ENCODE assay signal across 22 cellular contexts in the genomic region with DNA sequence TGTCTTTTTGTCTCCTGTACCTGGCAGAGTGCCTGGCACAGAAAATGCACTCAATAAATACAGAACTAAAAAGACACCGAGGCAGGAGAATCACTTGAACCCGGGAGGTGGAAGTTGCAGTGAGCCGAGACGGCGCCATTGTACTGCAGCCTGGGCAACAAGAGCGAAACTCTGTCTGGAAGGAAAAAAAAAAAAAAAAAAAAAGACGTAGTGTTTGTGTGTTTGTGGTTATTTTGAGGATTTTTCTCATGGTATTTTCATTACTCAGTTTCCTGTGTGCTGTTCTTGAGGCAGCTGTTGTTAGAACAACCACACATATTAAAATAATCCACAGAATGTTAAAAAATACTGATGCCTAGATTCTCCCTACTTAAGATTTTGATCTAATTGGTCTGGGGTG.
DNase-seq lines count a peak whose midpoint lies in the region; ATAC-seq and TF ChIP-seq lines count a peak whose summit lies in the region.
"Had no signal": no experiment of that assay in that cellular context is flagged by ENCODE, and none has a peak within 500 bp of the region (broad histone marks: within the 10 kb centered on the region; RNA-seq: fewer than 3 reads in every experiment).

No MANE protein-coding gene starts in this region.

- no peak for TF ChIP-seq POLR2A in IMR-90 (IDR thresholded peaks at IDR 0.05; ENCODE audit: low read depth, low read length)

- H2BK20ac ChIP-seq in IMR-90 (ENCODE audit: low read depth, low read length): no peak overlapping the region

- H2BK15ac ChIP-seq in IMR-90 (ENCODE audit: low read depth, low read length): no peak overlapping the region

- no peak overlapping the region for H3K9ac ChIP-seq in IMR-90 (ENCODE audit: low read depth, low read length)

- no peak overlapping the region for H2AFZ ChIP-seq in IMR-90 (replicated peaks; ENCODE audit: low read length, poor library complexity)
- H2AFZ ChIP-seq: PC-9 had no signal

- in situ Hi-C loops in IMR-90 (cut with MboI; ENCODE audit: low sequenced_read_pairs): no loop called here
- in situ Hi-C loops in astrocyte of the cerebellum (cut with HindIII; ENCODE audit: low sequenced_read_pairs): no loop called here

- WGBS in IMR-90 (ENCODE audit: extremely low coverage in 2 of 2, insufficient read length in 1 of 2), 2 experiments: no CpG with 5 or more reads among the region's 7 CpGs

- CTCF ChIA-PET in BJ (lab: Yijun Ruan, JAX) (interaction anchor here (2.1 kb wide), 1 partner anchor 12 kb away, joined by 7 read pairs; no protein-coding TSS in a partner anchor), IMR-90 (lab: Yijun Ruan, JAX) (no interaction called here)

- no peak overlapping the region for H2BK5ac ChIP-seq in IMR-90 (ENCODE audit: low read depth, low read length, poor library complexity, severe bottlenecking)

- no peak overlapping the region for H3K4me2 ChIP-seq in IMR-90 (ENCODE audit: low read depth, low read length)
- H3K4me2 ChIP-seq: PC-9 had no signal

- peaks cover 3% of the 10 kb centered on the region; the same call in 1 of the 2 replicates for H3K9me3 ChIP-seq in IMR-90 (ENCODE audit: control insufficient read depth, insufficient read depth, low read length)
- H3K9me3 ChIP-seq: pancreas, spleen had no signal

- H3K4me3 ChIP-seq in BJ (ENCODE audit: low read depth, low read length) (no peak overlapping the region), IMR-90 (ENCODE audit: insufficient read depth, low read depth, low read length) (no peak overlapping the region), astrocyte of the cerebellum (ENCODE audit: low read depth, low read length) (no peak overlapping the region)
- H3K4me3 ChIP-seq: pancreas, PC-9, spleen had no signal

- H3K27me3 ChIP-seq in BJ (ENCODE audit: control insufficient read depth, insufficient read depth, low read length) (no peaks in the 10 kb centered on the region), IMR-90 (ENCODE audit: control insufficient read depth, insufficient read depth, low read length) (no peaks in the 10 kb centered on the region)
- H3K27me3 ChIP-seq: pancreas, spleen had no signal

- H3K4me1 ChIP-seq in IMR-90 (ENCODE audit: control insufficient read depth, insufficient read depth, low read length): no peaks in the 10 kb centered on the region
- H3K4me1 ChIP-seq: pancreas, spleen had no signal

- H4K8ac ChIP-seq in IMR-90 (ENCODE audit: low read depth in 2 of 2, low read length in 2 of 2): no peak overlapping the region

- ATAC-seq in IMR-90 (ENCODE audit: low read depth) (no peak), HG02763 (IDR thresholded peaks at IDR 0.05; ENCODE audit: unreplicated experiment) (no peak), GM19328 (IDR thresholded peaks at IDR 0.05; ENCODE audit: unreplicated experiment) (no peak)
- ATAC-seq: effector memory CD8-positive, alpha-beta T cell; pancreas had no signal

- no peak overlapping the region for H3K18ac ChIP-seq in IMR-90 (ENCODE audit: low read depth, low read length)

- TF ChIP-seq RAD21 in IMR-90 (IDR thresholded peaks at IDR 0.05; ENCODE audit: low read length): no peak

- H3K79me1 ChIP-seq in IMR-90 (ENCODE audit: low read depth in 1 of 2, low read length in 2 of 2): no peaks in the 10 kb centered on the region

- no peaks in the 10 kb centered on the region for H4K20me1 ChIP-seq in IMR-90 (ENCODE audit: insufficient read depth, low read length)

- H3K23ac ChIP-seq in IMR-90 (ENCODE audit: low read depth, low read length): no peak overlapping the region

- no peak overlapping the region for H4K91ac ChIP-seq in IMR-90 (ENCODE audit: insufficient read depth, low read depth, low read length)

- H3K4ac ChIP-seq in IMR-90 (ENCODE audit: low read depth, low read length): no peak overlapping the region

- TF ChIP-seq CTCF in BJ (IDR thresholded peaks at IDR 0.05; ENCODE audit: insufficient read depth, low read depth, low read length) (no peak), IMR-90 (conservative IDR thresholded peaks at IDR 0.05; ENCODE audit: low read depth, low read length) (no peak), astrocyte of the cerebellum (IDR thresholded peaks at IDR 0.05; ENCODE audit: low read depth, low read length, missing control alignments) (no peak)

- H2AK9ac ChIP-seq in IMR-90 (replicated peaks; ENCODE audit: low read depth, low read length, poor library complexity): no peak overlapping the region

- intact Hi-C loops in IMR-90 (cut with micrococcal nuclease): no loop called here

- no peak overlapping the region for H3K27ac ChIP-seq in IMR-90 (ENCODE audit: insufficient read depth, low read length)
- H3K27ac ChIP-seq: C4-2B, HL-60, pancreas, PC-9, spleen had no signal

- DNase-seq in BJ (ENCODE audit: low read depth) (peak; percentile 47), IMR-90 (peak; percentile 51), astrocyte of the cerebellum (ENCODE audit: low read depth) (peak; percentile 46), iris pigment epithelial cell (ENCODE audit: low read depth) (peak; percentile 89), GF-D8 (lab: John Stamatoyannopoulos, UW) (no peak), 8988T (no peak)
- DNase-seq: activated naive CD4-positive, alpha-beta T cell treated with anti-CD3 and anti-CD28 coated beads, Interleukin-2, amount 10 ng/mL, durations not matched to agents 7 days and 5 days; central memory CD4-positive, alpha-beta T cell; DMS53; effector memory CD8-positive, alpha-beta T cell; head of caudate nucleus; islet precursor cell; Karpas-422; NCI-H146; pancreas; spleen; stimulated activated naive CD4-positive, alpha-beta T cell had no signal

- no TSS peak for BruUV-seq in IMR-90 (replicated peaks; lab: Mats Ljungman, UMichigan)

- H3K56ac ChIP-seq in IMR-90 (ENCODE audit: extremely low read depth, insufficient read depth, low read length): no peak overlapping the region

- H3K36me3 ChIP-seq in BJ (ENCODE audit: control insufficient read depth, insufficient read depth, low read length) (no peaks in the 10 kb centered on the region), IMR-90 (ENCODE audit: control insufficient read depth, insufficient read depth, low read length) (no peaks in the 10 kb centered on the region)
- H3K36me3 ChIP-seq: pancreas, spleen had no signal

- H3K9me1 ChIP-seq in IMR-90 (ENCODE audit: insufficient read depth, low read length): no peaks in the 10 kb centered on the region

- H3K14ac ChIP-seq in IMR-90 (replicated peaks; ENCODE audit: low read depth, low read length): no peak overlapping the region

- POLR2A ChIA-PET in BJ (lab: Charles Lee) (interaction anchor here (0.6 kb wide), 1 partner anchor 162 kb away, joined by 3 read pairs; no protein-coding TSS in a partner anchor), IMR-90 (lab: Charles Lee; ENCODE audit: unreplicated experiment) (no interaction called here)

- no peak overlapping the region; the same call in 1 of the 2 replicates for H2BK120ac ChIP-seq in IMR-90 (ENCODE audit: low read depth, low read length)

- dilution Hi-C loops in IMR-90 (cut with HindIII; ENCODE audit: low sequenced_read_pairs, unreplicated experiment): no loop called here

- H2AK5ac ChIP-seq in IMR-90 (ENCODE audit: low read depth, low read length): no peak overlapping the region

- no peak overlapping the region for H4K5ac ChIP-seq in IMR-90 (ENCODE audit: low read depth, low read length)

TF ChIP-seq in IMR-90, 13 proteins besides CTCF, POLR2A, EP300 and RAD21:
- TF ChIP-seq RFX5 (IDR thresholded peaks at IDR 0.05; ENCODE audit: low read depth, low read length) (no peak), CEBPB (IDR thresholded peaks at IDR 0.05; ENCODE audit: low read depth, low read length) (no peak), MAZ (IDR thresholded peaks at IDR 0.05; ENCODE audit: borderline replicate concordance, low read depth, low read length) (no peak), SMC3 (IDR thresholded peaks at IDR 0.05; ENCODE audit: low read depth, low read length) (no peak), RCOR1 (IDR thresholded peaks at IDR 0.05; ENCODE audit: insufficient replicate concordance, low read length) (no peak), MAFK (IDR thresholded peaks at IDR 0.05; ENCODE audit: low read depth, low read length) (no peak), MXI1 (IDR thresholded peaks at IDR 0.05; ENCODE audit: borderline replicate concordance, low read depth, low read length) (no peak), ELK1 (IDR thresholded peaks at IDR 0.05; ENCODE audit: borderline replicate concordance, low read depth, low read length) (no peak), NFE2L2 (IDR thresholded peaks at IDR 0.05; ENCODE audit: low read depth, low read length) (no peak), BHLHE40 (IDR thresholded peaks at IDR 0.05; ENCODE audit: low read depth, low read length) (no peak), CHD1 (IDR thresholded peaks at IDR 0.05; ENCODE audit: low read depth, low read length) (no peak), FOS (IDR thresholded peaks at IDR 0.05; ENCODE audit: low read depth, low read length) (no peak)
- TF ChIP-seq, protein P1, sequence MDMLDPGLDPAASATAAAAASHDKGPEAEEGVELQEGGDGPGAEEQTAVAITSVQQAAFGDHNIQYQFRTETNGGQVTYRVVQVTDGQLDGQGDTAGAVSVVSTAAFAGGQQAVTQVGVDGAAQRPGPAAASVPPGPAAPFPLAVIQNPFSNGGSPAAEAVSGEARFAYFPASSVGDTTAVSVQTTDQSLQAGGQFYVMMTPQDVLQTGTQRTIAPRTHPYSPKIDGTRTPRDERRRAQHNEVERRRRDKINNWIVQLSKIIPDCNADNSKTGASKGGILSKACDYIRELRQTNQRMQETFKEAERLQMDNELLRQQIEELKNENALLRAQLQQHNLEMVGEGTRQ (IDR thresholded peaks at IDR 0.05; ENCODE audit: low read depth, low read length): no peak

Comparison
In these comparisons a context has a peak if more than half of its experiments do, and no peak if none do; other contexts are left out.
1. DNase-seq: peak in BJ (single experiment), IMR-90 (single experiment), astrocyte of the cerebellum (single experiment) and iris pigment epithelial cell (single experiment); none in GF-D8 (single experiment) and 8988T (single experiment).